ENCODE assay signal across 8 cellular contexts in the genomic region with DNA sequence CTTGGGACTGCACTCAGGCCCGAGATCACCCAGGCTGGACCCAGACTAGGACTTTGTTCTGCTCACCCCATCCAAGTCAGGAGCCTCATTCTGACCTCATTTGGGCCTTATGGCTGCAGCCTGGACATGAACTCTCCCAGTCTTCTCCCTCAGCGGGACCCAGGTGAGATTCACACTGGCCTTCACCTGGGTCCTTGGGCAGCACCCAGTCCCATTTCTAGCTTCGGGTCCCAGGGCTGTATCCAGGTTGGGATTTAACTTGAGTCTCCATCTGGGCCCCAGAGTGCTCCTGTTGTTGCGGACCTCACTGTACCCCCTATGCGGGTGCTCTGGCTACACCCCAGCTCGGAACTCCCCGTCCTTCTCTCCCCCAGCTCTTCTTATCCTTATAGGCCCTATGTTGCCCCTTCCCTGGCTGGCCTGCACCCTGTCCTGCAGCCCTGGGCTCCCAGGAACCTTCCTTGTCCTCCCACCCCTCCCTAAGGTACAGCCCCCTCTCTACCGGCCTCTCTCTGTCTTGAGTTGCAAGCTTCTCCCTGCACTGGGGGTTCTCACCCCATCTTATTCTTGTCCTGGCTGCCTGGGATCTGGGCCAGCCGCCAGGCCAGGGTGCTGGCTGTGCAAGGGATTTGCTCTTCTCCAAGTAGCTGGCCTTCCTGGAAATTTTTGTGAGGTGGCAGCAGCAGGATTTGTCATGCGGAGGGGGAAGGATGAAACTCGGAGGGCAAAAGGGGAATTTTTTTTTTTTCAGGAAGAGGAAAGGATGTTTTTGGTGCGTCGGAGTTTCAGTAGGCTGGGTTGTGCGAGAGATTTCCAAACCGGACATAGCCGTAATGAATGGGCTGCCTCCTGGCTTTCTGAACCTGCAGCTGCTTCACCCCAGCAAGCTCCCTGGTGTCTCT. TPM values are rescaled to one million over a fixed set of nuclear protein-coding genes. Genes with fewer than 3 reads are reported as not detected.
DNase-seq lines count a peak whose midpoint lies in the region; ATAC-seq, FAIRE-seq and TF ChIP-seq lines count a peak whose summit lies in the region.

No MANE protein-coding gene starts in this region.

- peaks cover 24% of the 10 kb centered on the region for H3K27me3 ChIP-seq in HUES64 (ENCODE audit: insufficient read depth, low read length)

- H3K4me1 Mint-ChIP-seq in stimulated activated naive B cell treated with anti-CD40 and anti-IgM and Interleukin-4, amounts not matched to agents 10 μg/mL and 1 μg/mL and 100 μg/mL, for 72 hours, result peaks cover 58 to 77% of the 10 kb centered on the region in 2 donors

- H3K4me1 ChIP-seq in HUES64 (ENCODE audit: insufficient read depth, low read length), result peaks cover 18% of the 10 kb centered on the region
- peaks cover 32 to 43% of the 10 kb centered on the region in 2 donors for H3K4me1 ChIP-seq in kidney (ENCODE audit: control insufficient read depth in 1 of 2, insufficient read depth in 1 of 2, low read depth in 1 of 2, low read length in 2 of 2)

- H3K36me3 Mint-ChIP-seq in stimulated activated naive B cell treated with anti-CD40 and anti-IgM and Interleukin-4, amounts not matched to agents 10 μg/mL and 1 μg/mL and 100 μg/mL, for 72 hours, result peaks cover 8 to 27% of the 10 kb centered on the region in 2 donors

- no peaks in the 10 kb centered on the region for H3K9me3 Mint-ChIP-seq in stimulated activated naive B cell treated with anti-CD40 and anti-IgM and Interleukin-4, amounts not matched to agents 10 μg/mL and 1 μg/mL and 100 μg/mL, for 72 hours

- peak overlapping the region; percentile 90 to 98 for H3K4me3 Mint-ChIP-seq in stimulated activated naive B cell treated with anti-CD40 and anti-IgM and Interleukin-4, amounts not matched to agents 10 μg/mL and 1 μg/mL and 100 μg/mL, for 72 hours

- H3K9ac ChIP-seq in HUES64 (ENCODE audit: low read depth, low read length) (peak overlapping the region; percentile 68), kidney (ENCODE audit: low read length in 2 of 2) (peak overlapping the region; percentile 80 to 92)

- DNase-seq in DMS53 (lab: John Stamatoyannopoulos, UW) (peak; percentile 67), kidney (peak; percentile 78), GDM1 (lab: John Stamatoyannopoulos, UW) (no peak), NCI-H2227 treated with DMSO at 0.1 percent for 48 hours (lab: John Stamatoyannopoulos, UW) (no peak)
- peak; percentile 26 for DNase-seq in stimulated activated naive B cell treated with anti-CD40 and anti-IgM and Interleukin-4, amounts not matched to agents 10 μg/mL and 1 μg/mL and 100 μg/mL, for 72 hours

- TF ChIP-seq CTCF in kidney (IDR thresholded peaks at IDR 0.05; ENCODE audit: borderline replicate concordance, extremely low read depth, insufficient read depth), result no peak

- H3K27ac ChIP-seq in HUES64 (ENCODE audit: low read depth, low read length), result no peak overlapping the region
- H3K27ac ChIP-seq in angular gyrus (ENCODE audit: low read depth, low read length), result peak overlapping the region; percentile 60
- H3K27ac ChIP-seq in kidney (ENCODE audit: low read depth in 2 of 2, low read length in 2 of 2), result peak overlapping the region; percentile 95 to 99

- ATAC-seq in stimulated activated naive B cell treated with anti-CD40 and anti-IgM and Interleukin-4, amounts not matched to agents 10 μg/mL and 1 μg/mL and 100 μg/mL, for 72 hours (replicated peaks), result no peak
- ATAC-seq in HG02759 (IDR thresholded peaks at IDR 0.05; ENCODE audit: unreplicated experiment), result no peak

- no peaks in the 10 kb centered on the region for H3K36me3 ChIP-seq in HUES64 (ENCODE audit: insufficient read depth, low read length)
- H3K36me3 ChIP-seq in kidney (ENCODE audit: control insufficient read depth in 1 of 2, insufficient read depth in 2 of 2, low read length in 2 of 2), result no peaks in the 10 kb centered on the region

- WGBS in HUES64, result 23% methylated on average over 16 of the region's 16 CpGs

- H3K27ac Mint-ChIP-seq in stimulated activated naive B cell treated with anti-CD40 and anti-IgM and Interleukin-4, amounts not matched to agents 10 μg/mL and 1 μg/mL and 100 μg/mL, for 72 hours, result peak overlapping the region; percentile 98

- intact Hi-C loops in kidney (cut with DNase I), result no loop called here

- peaks cover 0 to under 1% of the 10 kb centered on the region in 2 donors for H3K27me3 Mint-ChIP-seq in stimulated activated naive B cell treated with anti-CD40 and anti-IgM and Interleukin-4, amounts not matched to agents 10 μg/mL and 1 μg/mL and 100 μg/mL, for 72 hours

- H3K4me3 ChIP-seq in HUES64 (ENCODE audit: low read length) (peak overlapping the region; percentile 87), kidney (ENCODE audit: low read length in 2 of 2) (peak overlapping the region; percentile 94 to 96)

- H3K9me3 ChIP-seq in HUES64 (ENCODE audit: insufficient read depth, low read depth, low read length) (no peaks in the 10 kb centered on the region), kidney (ENCODE audit: control insufficient read depth in 1 of 2, low read length in 2 of 2) (no peaks in the 10 kb centered on the region)

- FAIRE-seq in kidney (lab: Jason Lieb, UNC), result no peak

RNA-seq across cellular contexts. Expression of a gene that starts 0.9 kb away (rescaled TPM):
- polyA plus RNA-seq in HUES64 (2013, experiment 1 of 2), result 22.3 TPM
- 24.4 TPM for polyA plus RNA-seq in HUES64 (2013, experiment 2 of 2)
- 44.0 TPM for total RNA-seq in kidney
- 40.1 TPM for polyA plus RNA-seq in kidney (ENCODE audit: insufficient read depth, low read depth, low replicate concordance)

RNA-seq across cellular contexts. Expression of a gene that starts 32.2 kb away (rescaled TPM):
- polyA plus RNA-seq in HUES64 (2013, experiment 1 of 2), result 7.9 TPM
- polyA plus RNA-seq in HUES64 (2013, experiment 2 of 2), result 8.5 TPM
- total RNA-seq in kidney, result 14.2 TPM
- 5.0 TPM for polyA plus RNA-seq in kidney (ENCODE audit: insufficient read depth, low read depth, low replicate concordance)

Comparison
In these comparisons a context has a peak if more than half of its experiments do, and no peak if none do; other contexts are left out.
1. DNase-seq: peak in DMS53 (single experiment), kidney (single experiment) and stimulated activated naive B cell treated with anti-CD40 and anti-IgM and Interleukin-4, amounts not matched to agents 10 μg/mL and 1 μg/mL and 100 μg/mL, for 72 hours (single experiment); none in GDM1 (single experiment) and NCI-H2227 treated with DMSO at 0.1 percent for 48 hours (single experiment).